Comparison of ENCODE assay signal across 2 cellular contexts in genomic region chr11:69484427-69485259, GRCh38.
TF ChIP-seq lines count a peak whose summit lies in the region.

No MANE protein-coding gene starts in this region.

TF ChIP-seq in H1, 55 proteins besides CTCF, POLR2A, EP300 and RAD21 (continued from another document):
- TF ChIP-seq E2F6 (IDR thresholded peaks at IDR 0.05) (no peak), CEBPB (IDR thresholded peaks at IDR 0.05; ENCODE audit: low read depth, low read length) (no peak), RXRA (IDR thresholded peaks at IDR 0.05; ENCODE audit: insufficient read depth, low read depth, low read length) (no peak), YY1 (IDR thresholded peaks at IDR 0.05; ENCODE audit: low read depth, low read length) (no peak)
TF ChIP-seq in H1: peak in this region for 0.

TF ChIP-seq in liver, 16 proteins besides CTCF, POLR2A, EP300 and RAD21 (continued from another document):
- TF ChIP-seq FOXA2 (IDR thresholded peaks at IDR 0.05) (no peak), REST (IDR thresholded peaks at IDR 0.05) (no peak), GABPA (IDR thresholded peaks at IDR 0.05 in 1 of 2, conservative IDR thresholded peaks at IDR 0.05 in 1 of 2) (no peak), SP1 (IDR thresholded peaks at IDR 0.05) (no peak), JUND (IDR thresholded peaks at IDR 0.05) (no peak)
